11 cellular contexts compared by ENCODE assay signal in genomic region chr2:222290691-222291484, GRCh38. TPM values are rescaled to one million over a fixed set of nuclear protein-coding genes. Genes with fewer than 3 reads are reported as not detected.
A peak's percentile ranks its signal among the peaks of the same experiment; 100 is the strongest.
DNase-seq lines count a peak whose midpoint lies in the region; ATAC-seq, FAIRE-seq and TF ChIP-seq lines count a peak whose summit lies in the region.
"Had no signal": no experiment of that assay in that cellular context is flagged by ENCODE, and none has a peak within 500 bp of the region (broad histone marks: within the 10 kb centered on the region; RNA-seq: fewer than 3 reads in every experiment).

No MANE protein-coding gene starts in this region.

- H2BK5ac ChIP-seq in H9 (ENCODE audit: insufficient read length, low read length) = no peak overlapping the region

- H3K23me2 ChIP-seq in H9 (ENCODE audit: insufficient read length, low read depth, low read length, poor library complexity, severe bottlenecking) = peaks cover 3% of the 10 kb centered on the region

- H4K8ac ChIP-seq in H9 (replicated peaks; ENCODE audit: insufficient read length, low read depth, low read length) = no peak overlapping the region

- BruUV-seq in HepG2 (replicated peaks; lab: Mats Ljungman, UMichigan) = no TSS peak

- TF ChIP-seq POLR2A in HepG2 (IDR thresholded peaks at IDR 0.05; ENCODE audit: insufficient read depth in 1 of 2, low read depth in 2 of 2, low read length in 2 of 2) = no peak

- CTCF ChIA-PET in HepG2 (lab: Yijun Ruan, JAX; ENCODE audit: low intra/inter-chr PET ratio, low total read pairs) = no interaction called here

- no CpG with 5 or more reads among the region's 45 CpGs for WGBS in H9 (ENCODE audit: extremely low coverage, insufficient read length, low lambda C conversion rate)
- 25% methylated on average over 33 of the region's 45 CpGs for WGBS in HepG2 (ENCODE audit: low lambda C conversion rate)

- no peak overlapping the region for H3K56ac ChIP-seq in H9 (ENCODE audit: insufficient read length, low read depth, low read length)

- no peak overlapping the region for H2AFZ ChIP-seq in H9 (ENCODE audit: low read length)
- no peak overlapping the region for H2AFZ ChIP-seq in HepG2 (ENCODE audit: low read length)

- peaks cover 0 to 12% of the 10 kb centered on the region in 2 experiments; a peak in 2 of 5 replicates for H3K9me3 Mint-ChIP-seq in H9
- peaks cover 4% of the 10 kb centered on the region for H3K9me3 Mint-ChIP-seq in activated T-helper 1 cell treated with anti-CD3 and anti-CD28 coated beads, Interleukin-12 subunit alpha, Interleukin-12 subunit beta, Interleukin-2, Interleukin-4 antibody, amounts not matched to agents 30 ng/mL and 10 ng/mL and 1 ng/mL, durations not matched to agents 14 hours and 24 hours and 36 hours

- no peak overlapping the region for H2BK12ac ChIP-seq in H9 (ENCODE audit: insufficient read length, low read depth, low read length)

- H3K27ac Mint-ChIP-seq in H9 = no peak overlapping the region
- H3K27ac Mint-ChIP-seq in activated T-helper 1 cell treated with anti-CD3 and anti-CD28 coated beads, Interleukin-12 subunit alpha, Interleukin-12 subunit beta, Interleukin-2, Interleukin-4 antibody, amounts not matched to agents 30 ng/mL and 10 ng/mL and 1 ng/mL, durations not matched to agents 14 hours and 24 hours and 36 hours = peak overlapping the region; percentile 29

- H3K36me3 Mint-ChIP-seq in H9 (ENCODE audit: insufficient read depth in 1 of 3, low read depth in 3 of 3) = no peaks in the 10 kb centered on the region
- H3K36me3 Mint-ChIP-seq in activated T-helper 1 cell treated with anti-CD3 and anti-CD28 coated beads, Interleukin-12 subunit alpha, Interleukin-12 subunit beta, Interleukin-2, Interleukin-4 antibody, amounts not matched to agents 30 ng/mL and 10 ng/mL and 1 ng/mL, durations not matched to agents 14 hours and 24 hours and 36 hours (ENCODE audit: low read depth) = peaks cover 2% of the 10 kb centered on the region

- H3K23ac ChIP-seq in H9 (ENCODE audit: insufficient read length, low read depth, low read length) = no peak overlapping the region

- ATAC-seq in HepG2 (peak; percentile 66), GM18858 (IDR thresholded peaks at IDR 0.05; ENCODE audit: unreplicated experiment) (no peak)

- no peak overlapping the region for H3K27ac ChIP-seq in H9 (ENCODE audit: insufficient read length, low read depth, low read length)
- H3K27ac ChIP-seq in HepG2 (ENCODE audit: extremely low read length, insufficient read depth, low read length) = no peak overlapping the region

- no peak overlapping the region for H3K4ac ChIP-seq in H9 (ENCODE audit: low read depth, low read length)

- H3K27me3 ChIP-seq in H9 (ENCODE audit: insufficient read depth, low read length) (peaks cover 84% of the 10 kb centered on the region), HepG2 (ENCODE audit: control insufficient read depth in 1 of 2, insufficient read depth in 2 of 2, low read length in 2 of 2) (peaks cover 18 to 74% of the 10 kb centered on the region in 2 experiments; a peak in 4 of 5 replicates)

- H2BK120ac ChIP-seq in H9 (ENCODE audit: low read depth, low read length, poor library complexity, severe bottlenecking) = no peak overlapping the region

- no peak for FAIRE-seq in HepG2 (lab: Jason Lieb, UNC)

- H3K27me3 Mint-ChIP-seq in H9 (ENCODE audit: low read depth) = peaks cover 99% of the 10 kb centered on the region
- H3K27me3 Mint-ChIP-seq in activated T-helper 1 cell treated with anti-CD3 and anti-CD28 coated beads, Interleukin-12 subunit alpha, Interleukin-12 subunit beta, Interleukin-2, Interleukin-4 antibody, amounts not matched to agents 30 ng/mL and 10 ng/mL and 1 ng/mL, durations not matched to agents 14 hours and 24 hours and 36 hours (ENCODE audit: insufficient read depth) = peaks cover 86% of the 10 kb centered on the region

- H4K20me1 ChIP-seq in H9 (ENCODE audit: control insufficient read depth, insufficient read depth, insufficient read length) = no peaks in the 10 kb centered on the region
- H4K20me1 ChIP-seq in HepG2 (ENCODE audit: insufficient read depth, low read length) = no peaks in the 10 kb centered on the region; the same call in 1 of the 2 replicates

- H2BK20ac ChIP-seq in H9 (ENCODE audit: low read depth, low read length, poor library complexity, severe bottlenecking) = no peak overlapping the region

- in situ Hi-C loops in HepG2 (cut with HindIII; ENCODE audit: extremely low pct_ligation_motif_present, low pct_unique_long_range_greater_than_20kb) = no loop called here

- TF ChIP-seq EP300 in HepG2 (IDR thresholded peaks at IDR 0.05; ENCODE audit: low read depth in 2 of 2, low read length in 2 of 2) (no peak), HepG2 (CRISPR knock-in tag; IDR thresholded peaks at IDR 0.05; ENCODE audit: borderline replicate concordance) (no peak)

- H3K14ac ChIP-seq in H9 (ENCODE audit: insufficient read depth, low read length) = no peak overlapping the region

- H3K9ac ChIP-seq in H9 (ENCODE audit: extremely low read depth, insufficient read length, low read length) (no peak overlapping the region), HepG2 (ENCODE audit: insufficient read depth, low read depth, low read length) (no peak overlapping the region)

- H3K36me3 ChIP-seq in HepG2 (replicated peaks in 1 of 2; ENCODE audit: control insufficient read depth in 1 of 2, insufficient read depth in 2 of 2, low read length in 2 of 2) = no peaks in the 10 kb centered on the region

- intact Hi-C loops in activated T-helper 1 cell treated with anti-CD3 and anti-CD28 coated beads, Interleukin-12 subunit alpha, Interleukin-12 subunit beta, Interleukin-2, Interleukin-4 antibody, amounts not matched to agents 30 ng/mL and 10 ng/mL and 1 ng/mL, durations not matched to agents 14 hours and 24 hours and 36 hours (cut with micrococcal nuclease) = no loop called here
- intact Hi-C loops in HepG2 (cut with micrococcal nuclease; ENCODE audit: unreplicated experiment) = no loop called here

- no peak overlapping the region for H4K5ac ChIP-seq in H9 (ENCODE audit: insufficient read length, low read depth, low read length)

- peaks cover 31 to 64% of the 10 kb centered on the region in 2 experiments for H3K4me1 Mint-ChIP-seq in H9
- peaks cover 5% of the 10 kb centered on the region for H3K4me1 Mint-ChIP-seq in activated T-helper 1 cell treated with anti-CD3 and anti-CD28 coated beads, Interleukin-12 subunit alpha, Interleukin-12 subunit beta, Interleukin-2, Interleukin-4 antibody, amounts not matched to agents 30 ng/mL and 10 ng/mL and 1 ng/mL, durations not matched to agents 14 hours and 24 hours and 36 hours (ENCODE audit: low read depth)

- peak; percentile 79 for DNase-seq in AG08395 (ENCODE audit: low spot score)
- DNase-seq in H9 = peak; percentile 91
- DNase-seq in activated T-helper 1 cell treated with anti-CD3 and anti-CD28 coated beads, Interleukin-12 subunit alpha, Interleukin-12 subunit beta, Interleukin-2, Interleukin-4 antibody, amounts not matched to agents 30 ng/mL and 10 ng/mL and 1 ng/mL, durations not matched to agents 14 hours and 24 hours and 36 hours (ENCODE audit: low spot score) = no peak
- DNase-seq in HepG2 (ENCODE audit: low spot score) = no peak
- DNase-seq in germinal center (ENCODE audit: low spot score) = no peak
- no peak for DNase-seq in NCI-H187 treated with DMSO at 0.1 percent for 48 hours (lab: John Stamatoyannopoulos, UW)
- DNase-seq in activated gamma-delta T cell treated with Interleukin-2 at 50 U/mL for 16 hours = no peak
- DNase-seq: activated naive CD4-positive, alpha-beta T cell; DND-41; Karpas-422 had no signal

- POLR2A ChIA-PET in HepG2 (lab: Yijun Ruan, JAX) = no interaction called here

- no peak overlapping the region for H4K91ac ChIP-seq in H9 (ENCODE audit: insufficient read length, low read depth, low read length)

- TF ChIP-seq RAD21 in HepG2 (CRISPR knock-in tag; IDR thresholded peaks at IDR 0.05) = no peak

- peaks cover 3% of the 10 kb centered on the region; the same call in 1 of the 2 replicates for H3K4me1 ChIP-seq in H9 (ENCODE audit: insufficient read depth, low read length)
- no peaks in the 10 kb centered on the region for H3K4me1 ChIP-seq in HepG2 (ENCODE audit: insufficient read depth, low read length)

- no peak; the same call in 2 of the 3 replicates for TF ChIP-seq CTCF in H9 (conservative IDR thresholded peaks at IDR 0.05)
- TF ChIP-seq CTCF in HepG2 (CRISPR knock-in tag; IDR thresholded peaks at IDR 0.05) = no peak

- no peak overlapping the region for H2BK15ac ChIP-seq in H9 (ENCODE audit: low read depth, low read length)

- no peak overlapping the region for H3T11ph ChIP-seq in H9 (ENCODE audit: low read length)

- H3K9me3 ChIP-seq in H9 (ENCODE audit: control insufficient read depth, low read depth, low read length) = no peaks in the 10 kb centered on the region
- no peaks in the 10 kb centered on the region for H3K9me3 ChIP-seq in HepG2 (ENCODE audit: low read length)

- no peak overlapping the region for H2AK5ac ChIP-seq in H9 (ENCODE audit: insufficient read length, low read length)

- peak overlapping the region; percentile 45 to 74 for H3K4me3 Mint-ChIP-seq in H9
- no peak overlapping the region for H3K4me3 Mint-ChIP-seq in activated T-helper 1 cell treated with anti-CD3 and anti-CD28 coated beads, Interleukin-12 subunit alpha, Interleukin-12 subunit beta, Interleukin-2, Interleukin-4 antibody, amounts not matched to agents 30 ng/mL and 10 ng/mL and 1 ng/mL, durations not matched to agents 14 hours and 24 hours and 36 hours

- no peak overlapping the region for H3K18ac ChIP-seq in H9 (ENCODE audit: insufficient read length, low read depth, low read length)

- H3K79me2 ChIP-seq in H9 (ENCODE audit: insufficient read depth, low read length) (no peaks in the 10 kb centered on the region), HepG2 (ENCODE audit: insufficient read depth, low read length) (no peaks in the 10 kb centered on the region)

- peak overlapping the region; percentile 62 for H3K4me2 ChIP-seq in H9 (ENCODE audit: insufficient read depth, insufficient read length, low read length)
- no peak overlapping the region for H3K4me2 ChIP-seq in HepG2 (ENCODE audit: low read depth, low read length)

- H3K4me3 ChIP-seq in HepG2 (replicated peaks in 1 of 3; ENCODE audit: insufficient read depth in 1 of 3, low read depth in 2 of 3, low read length in 3 of 3) = no peak overlapping the region

- H3K79me1 ChIP-seq in H9 (ENCODE audit: insufficient read depth, low read depth, low read length, poor library complexity, severe bottlenecking) = no peaks in the 10 kb centered on the region

RNA-seq across cellular contexts. Expression of gene PAX3, which starts 7.9 kb away (rescaled TPM):
- total RNA-seq in H9 (2021) (not detected in 2 replicates), HepG2 (2016; rRNA removed; fragmentation: Illumina TruSeq; extraction: Trizol) (not detected in 2 replicates)
- not detected in 2 replicates for total RNA-seq in activated T-helper 1 cell treated with anti-CD3 and anti-CD28 coated beads, Interleukin-12 subunit alpha, Interleukin-12 subunit beta, Interleukin-2, Interleukin-4 antibody, amounts not matched to agents 30 ng/mL and 10 ng/mL and 1 ng/mL, durations not matched to agents 14 hours and 24 hours and 36 hours
- not detected in 2 replicates for total RNA-seq in HepG2 (2016; cell fraction: cytosol; rRNA removed; fragmentation: Illumina TruSeq; extraction: Trizol; ENCODE audit: low read depth)
- total RNA-seq in HepG2 (2016; cell fraction: insoluble cytoplasmic fraction; rRNA removed; fragmentation: Illumina TruSeq; extraction: Trizol) = not detected in 2 replicates
- not detected in 2 replicates for total RNA-seq in HepG2 (2016; cell fraction: membrane; rRNA removed; fragmentation: Illumina TruSeq; extraction: Trizol)
- not detected in 2 replicates for total RNA-seq in HepG2 (2016; cell fraction: nucleus; rRNA removed; fragmentation: Illumina TruSeq; extraction: Trizol)
- polyA plus RNA-seq in HepG2 (2011; rRNA removed) = 0.07 TPM in 1 of 2 replicates, not detected in the other
- not detected in 2 replicates for polyA plus RNA-seq in HepG2 (2011; cell fraction: cytosol; rRNA removed)
- not detected in 2 replicates for polyA plus RNA-seq in HepG2 (2011; cell fraction: nucleus; rRNA removed)
- polyA plus RNA-seq in HepG2 (2012) = not detected in 2 replicates
- not detected in 2 replicates for polyA plus RNA-seq in HepG2 (2016; cell fraction: cytosol; fragmentation: Illumina TruSeq; extraction: Trizol; ENCODE audit: low read depth)
- not detected in 2 replicates for polyA plus RNA-seq in HepG2 (2016; cell fraction: insoluble cytoplasmic fraction; fragmentation: Illumina TruSeq; extraction: Trizol; ENCODE audit: low read depth)
- not detected in 2 replicates for polyA plus RNA-seq in HepG2 (2016; cell fraction: membrane; fragmentation: Illumina TruSeq; extraction: Trizol; ENCODE audit: low read depth)
- not detected in 2 replicates for polyA plus RNA-seq in HepG2 (2016; cell fraction: nucleus; fragmentation: Illumina TruSeq; extraction: Trizol; ENCODE audit: insufficient read depth, low read depth)
- polyA minus RNA-seq in HepG2 (2011; rRNA and poly(A)+ RNA removed; ENCODE audit: low replicate concordance) = not detected in 2 replicates
- not detected in 2 replicates for polyA minus RNA-seq in HepG2 (2011; cell fraction: cytosol; rRNA and poly(A)+ RNA removed)
- not detected in 2 replicates for polyA minus RNA-seq in HepG2 (2011; cell fraction: nucleus; rRNA and poly(A)+ RNA removed)

Comparison
In these comparisons a context has a peak if more than half of its experiments do, and no peak if none do; other contexts are left out.
1. DNase-seq: peak in AG08395 (single experiment) and H9 (single experiment); none in activated T-helper 1 cell treated with anti-CD3 and anti-CD28 coated beads, Interleukin-12 subunit alpha, Interleukin-12 subunit beta, Interleukin-2, Interleukin-4 antibody, amounts not matched to agents 30 ng/mL and 10 ng/mL and 1 ng/mL, durations not matched to agents 14 hours and 24 hours and 36 hours (single experiment), HepG2 (single experiment), germinal center (single experiment), NCI-H187 treated with DMSO at 0.1 percent for 48 hours (single experiment) and activated gamma-delta T cell treated with Interleukin-2 at 50 U/mL for 16 hours (single experiment).